ENCODE assay signal across 8 cellular contexts in the genomic region with DNA sequence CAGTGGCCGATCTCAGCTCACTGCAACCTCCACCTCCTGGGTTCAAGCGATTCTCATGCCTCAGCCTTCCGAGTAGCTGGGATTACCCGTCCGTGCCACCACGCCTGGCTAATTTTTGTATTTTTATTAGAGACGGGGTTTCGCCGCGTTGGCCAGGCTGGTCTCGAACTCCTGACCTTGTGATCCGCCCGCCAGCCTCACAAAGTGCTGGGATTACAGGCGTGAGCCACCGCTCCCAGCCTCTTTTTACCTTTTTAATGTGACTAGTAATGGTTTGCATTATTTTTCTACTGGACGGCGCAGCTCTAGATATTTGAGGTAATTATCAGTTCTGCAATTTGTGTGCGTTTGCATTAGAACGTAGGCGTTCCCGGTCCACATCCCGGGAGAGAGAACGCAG. TPM values are rescaled to one million over a fixed set of nuclear protein-coding genes. Genes with fewer than 3 reads are reported as not detected.
A peak's percentile ranks its signal among the peaks of the same experiment; 100 is the strongest.
DNase-seq lines count a peak whose midpoint lies in the region; ATAC-seq, FAIRE-seq and TF ChIP-seq lines count a peak whose summit lies in the region.
"Not testable (repeated sequence)": the region's sequence is repeated elsewhere in the genome, so short reads cannot be mapped to it uniquely, and the experiment has no call there.

No MANE protein-coding gene starts in this region.

- H3K27ac Mint-ChIP-seq in CD4-positive, alpha-beta memory T cell: peak overlapping the region in 6 of 7 donors; percentile 44 to 99 (median 86)
- H3K27ac Mint-ChIP-seq in activated CD4-positive, alpha-beta T cell treated with anti-CD3 and anti-CD28 coated beads for 36 hours: peak overlapping the region; percentile 99
- peak overlapping the region in 3 of 5 experiments; percentile 35 to 99 (median 99) for H3K27ac Mint-ChIP-seq in brain

- not testable (repeated sequence) for TF ChIP-seq EP300 in tibial nerve (IDR thresholded peaks at IDR 0.05)

- not testable (repeated sequence) for H3K27me3 Mint-ChIP-seq in CD4-positive, alpha-beta memory T cell; activated CD4-positive, alpha-beta T cell treated with anti-CD3 and anti-CD28 coated beads for 36 hours
- H3K27me3 Mint-ChIP-seq in brain: peaks cover 12% of the 10 kb centered on the region

- not testable (repeated sequence) for TF ChIP-seq CTCF in LNCaP clone FGC (IDR thresholded peaks at IDR 0.05; ENCODE audit: control insufficient read depth, extremely low read depth, insufficient read depth); brain (conservative IDR thresholded peaks at IDR 0.05); fibroblast of mammary gland (conservative IDR thresholded peaks at IDR 0.05; ENCODE audit: control insufficient read depth, insufficient read depth, low read depth, low read length); lower leg skin (IDR thresholded peaks at IDR 0.05); pancreas (IDR thresholded peaks at IDR 0.05); tibial nerve (IDR thresholded peaks at IDR 0.05)

- not testable (repeated sequence) for ATAC-seq in activated CD4-positive, alpha-beta T cell treated with anti-CD3 and anti-CD28 coated beads for 36 hours; pancreas

- peak overlapping the region; percentile 89 for H3K27ac ChIP-seq in CD4-positive, alpha-beta memory T cell (ENCODE audit: low read depth, low read length)
- peak overlapping the region in 1 of 4 donors; percentile 81 for H3K27ac ChIP-seq in pancreas
- H3K27ac ChIP-seq in tibial nerve: peak overlapping the region; percentile 75 to 91 (median 82)

- not testable (repeated sequence) for H3K9me3 Mint-ChIP-seq in CD4-positive, alpha-beta memory T cell; activated CD4-positive, alpha-beta T cell treated with anti-CD3 and anti-CD28 coated beads for 36 hours (ENCODE audit: low read depth); brain

- peak overlapping the region in 1 of 2 donors; percentile 94 for H3K4me3 ChIP-seq in CD4-positive, alpha-beta memory T cell (ENCODE audit: low read length in 2 of 2)
- peak overlapping the region; percentile 76 for H3K4me3 ChIP-seq in LNCaP clone FGC (ENCODE audit: low read depth, low read length)
- H3K4me3 ChIP-seq in fibroblast of mammary gland (ENCODE audit: control insufficient read depth, low read depth, low read length): peak overlapping the region; percentile 85
- peak overlapping the region; percentile 56 for H3K4me3 ChIP-seq in lower leg skin (ENCODE audit: low read depth, poor library complexity, severe bottlenecking)
- peak overlapping the region; percentile 49 to 76 (median 64) for H3K4me3 ChIP-seq in pancreas
- H3K4me3 ChIP-seq in tibial nerve: peak overlapping the region; percentile 68 to 73 (median 70)

- POLR2A ChIA-PET in CD4-positive, alpha-beta memory T cell (lab: Charles Lee; ENCODE audit: partially characterized antibody): interaction anchor here (1.0 to 2.7 kb wide), 7 partner anchors 10 to 296 kb away, joined by 3 to 31 read pairs (median 8); a partner anchor contains a TSS
- POLR2A ChIA-PET in activated CD4-positive, alpha-beta T cell treated with anti-CD3 and anti-CD28 coated beads for 36 hours (lab: Charles Lee): not testable (repeated sequence)

- peaks cover 17% of the 10 kb centered on the region for H3K36me3 ChIP-seq in CD4-positive, alpha-beta memory T cell (ENCODE audit: insufficient read depth, low read length)
- peaks cover 0 to 21% (median 8%) of the 10 kb centered on the region in 3 donors for H3K36me3 ChIP-seq in pancreas
- H3K36me3 ChIP-seq in tibial nerve: peaks cover 0 to 31% (median 0%) of the 10 kb centered on the region in 3 donors

- peaks cover 20 to 38% of the 10 kb centered on the region in 2 donors for H3K36me3 Mint-ChIP-seq in CD4-positive, alpha-beta memory T cell
- H3K36me3 Mint-ChIP-seq in activated CD4-positive, alpha-beta T cell treated with anti-CD3 and anti-CD28 coated beads for 36 hours (ENCODE audit: low read depth): peaks cover 27% of the 10 kb centered on the region
- H3K36me3 Mint-ChIP-seq in brain: peaks cover 42% of the 10 kb centered on the region

- H3K4me1 Mint-ChIP-seq in CD4-positive, alpha-beta memory T cell: peaks cover 22 to 54% (median 37%) of the 10 kb centered on the region in 4 donors
- peaks cover 34% of the 10 kb centered on the region for H3K4me1 Mint-ChIP-seq in activated CD4-positive, alpha-beta T cell treated with anti-CD3 and anti-CD28 coated beads for 36 hours
- H3K4me1 Mint-ChIP-seq in brain: peaks cover 46% of the 10 kb centered on the region

- DNase-seq in CD4-positive, alpha-beta memory T cell; LNCaP clone FGC (ENCODE audit: low read depth); activated CD4-positive, alpha-beta T cell treated with anti-CD3 and anti-CD28 coated beads for 36 hours; fibroblast of mammary gland (ENCODE audit: low read depth); lower leg skin (ENCODE audit: low spot score in 2 of 2); pancreas; tibial nerve (ENCODE audit: low spot score in 2 of 2): not testable (repeated sequence)

- H3K27me3 ChIP-seq in CD4-positive, alpha-beta memory T cell (ENCODE audit: insufficient read depth, low read length); pancreas; tibial nerve: not testable (repeated sequence)

- peaks cover 28% of the 10 kb centered on the region for H3K4me1 ChIP-seq in CD4-positive, alpha-beta memory T cell (ENCODE audit: insufficient read depth, low read length)
- peaks cover 0 to 11% (median 6%) of the 10 kb centered on the region in 3 donors for H3K4me1 ChIP-seq in pancreas
- peaks cover 0 to 27% (median 7%) of the 10 kb centered on the region in 4 donors for H3K4me1 ChIP-seq in tibial nerve

- CTCF ChIA-PET in CD4-positive, alpha-beta memory T cell (lab: Charles Lee; ENCODE audit: partially characterized antibody): interaction anchor here (1.0 to 1.3 kb wide), 2 partner anchors 296 to 458 kb away, joined by 3 read pairs; a partner anchor contains a TSS
- CTCF ChIA-PET in activated CD4-positive, alpha-beta T cell treated with anti-CD3 and anti-CD28 coated beads for 36 hours (lab: Charles Lee): interaction anchor here (0.5 to 1.4 kb wide), 4 partner anchors 19 to 1098 kb away, joined by 3 to 5 read pairs (median 4); no protein-coding TSS in a partner anchor

- not testable (repeated sequence) for FAIRE-seq in pancreas (lab: Jason Lieb, UNC)

- intact Hi-C loops in CD4-positive, alpha-beta memory T cell (cut with micrococcal nuclease): loop anchor here (5.0 kb wide), 1 partner anchor 353 kb away; a partner anchor contains a TSS
- intact Hi-C loops in activated CD4-positive, alpha-beta T cell treated with anti-CD3 and anti-CD28 coated beads for 36 hours (cut with DNase I, micrococcal nuclease); lower leg skin (cut with DNase I; ENCODE audit: low total_unique reads): not testable (repeated sequence)
- intact Hi-C loops in pancreas (cut with DNase I): loop anchor here in 1 of 3 donors (10.0 kb wide), 1 partner anchor 400 kb away; a partner anchor contains a TSS

- H3K4me3 Mint-ChIP-seq in CD4-positive, alpha-beta memory T cell: peak overlapping the region; percentile 92 to 100 (median 100)
- H3K4me3 Mint-ChIP-seq in activated CD4-positive, alpha-beta T cell treated with anti-CD3 and anti-CD28 coated beads for 36 hours: peak overlapping the region; percentile 98
- H3K4me3 Mint-ChIP-seq in brain: peak overlapping the region; percentile 99 to 100 (median 100)

- WGBS in lower leg skin, 2 donors: 30 to 38% methylated on average over 23 of the region's 23 CpGs
- WGBS in pancreas, 2 donors: 13 to 16% methylated on average over 23 of the region's 23 CpGs
- 45 to 47% methylated on average over 23 of the region's 23 CpGs for WGBS in tibial nerve, 2 donors

- not testable (repeated sequence) for TF ChIP-seq POLR2A in lower leg skin (IDR thresholded peaks at IDR 0.05); tibial nerve (IDR thresholded peaks at IDR 0.05)

- not testable (repeated sequence) for H3K9me3 ChIP-seq in CD4-positive, alpha-beta memory T cell (ENCODE audit: control insufficient read depth in 1 of 2, low read length in 2 of 2); pancreas; tibial nerve

RNA-seq across cellular contexts. Expression of a gene that starts 1.0 kb away (rescaled TPM):
- 10 to 100 TPM; 44.6 to 48.5 TPM for total RNA-seq in CD4-positive, alpha-beta memory T cell
- polyA plus RNA-seq in CD4-positive, alpha-beta memory T cell: 10 to 100 TPM; 62.6 to 66.0 TPM
- total RNA-seq in activated CD4-positive, alpha-beta T cell treated with anti-CD3 and anti-CD28 coated beads for 36 hours: 10 to 100 TPM; 67.7 to 76.6 TPM
- 55.3 TPM for polyA plus RNA-seq in brain (ENCODE audit: insufficient read depth, low read depth, low replicate concordance)
- 10 to 100 TPM; 55.6 to 82.3 (median 60.2) TPM for total RNA-seq in lower leg skin
- 10 to 100 TPM in 3 of 6 donors, 1 to 10 TPM in 3; 8.3 to 18.5 (median 12.1) TPM for total RNA-seq in pancreas
- 10 to 100 TPM; 11.2 to 27.9 TPM for polyA plus RNA-seq in pancreas
- 100 to 1,000 TPM in 2 of 4 donors, 10 to 100 TPM in 2; 47.1 to 128 (median 92.7) TPM for total RNA-seq in tibial nerve

RNA-seq across cellular contexts. Expression of a gene that starts 20.2 kb away (rescaled TPM):
- total RNA-seq in CD4-positive, alpha-beta memory T cell: 10 to 100 TPM; 12.5 to 17.2 TPM
- 10 to 100 TPM in 1 of 2 donors, 1 to 10 TPM in 1; 4.7 to 12.3 TPM for polyA plus RNA-seq in CD4-positive, alpha-beta memory T cell
- total RNA-seq in activated CD4-positive, alpha-beta T cell treated with anti-CD3 and anti-CD28 coated beads for 36 hours: 10 to 100 TPM in 1 of 2 experiments, 1 to 10 TPM in 1; 6.1 to 10.6 TPM
- polyA plus RNA-seq in brain (ENCODE audit: insufficient read depth, low read depth, low replicate concordance) (4.7 TPM), pancreas (1 to 10 TPM; 1.5 to 2.8 TPM)
- total RNA-seq in lower leg skin (10 to 100 TPM; 19.1 to 26.6 (median 23.9) TPM), pancreas (1 to 10 TPM; 2.4 to 8.6 (median 5.7) TPM), tibial nerve (10 to 100 TPM in 1 of 4 donors, 1 to 10 TPM in 3; 5.7 to 10.4 (median 7.6) TPM)
